ENCODE assay signal across 8 cellular contexts in the genomic region with DNA sequence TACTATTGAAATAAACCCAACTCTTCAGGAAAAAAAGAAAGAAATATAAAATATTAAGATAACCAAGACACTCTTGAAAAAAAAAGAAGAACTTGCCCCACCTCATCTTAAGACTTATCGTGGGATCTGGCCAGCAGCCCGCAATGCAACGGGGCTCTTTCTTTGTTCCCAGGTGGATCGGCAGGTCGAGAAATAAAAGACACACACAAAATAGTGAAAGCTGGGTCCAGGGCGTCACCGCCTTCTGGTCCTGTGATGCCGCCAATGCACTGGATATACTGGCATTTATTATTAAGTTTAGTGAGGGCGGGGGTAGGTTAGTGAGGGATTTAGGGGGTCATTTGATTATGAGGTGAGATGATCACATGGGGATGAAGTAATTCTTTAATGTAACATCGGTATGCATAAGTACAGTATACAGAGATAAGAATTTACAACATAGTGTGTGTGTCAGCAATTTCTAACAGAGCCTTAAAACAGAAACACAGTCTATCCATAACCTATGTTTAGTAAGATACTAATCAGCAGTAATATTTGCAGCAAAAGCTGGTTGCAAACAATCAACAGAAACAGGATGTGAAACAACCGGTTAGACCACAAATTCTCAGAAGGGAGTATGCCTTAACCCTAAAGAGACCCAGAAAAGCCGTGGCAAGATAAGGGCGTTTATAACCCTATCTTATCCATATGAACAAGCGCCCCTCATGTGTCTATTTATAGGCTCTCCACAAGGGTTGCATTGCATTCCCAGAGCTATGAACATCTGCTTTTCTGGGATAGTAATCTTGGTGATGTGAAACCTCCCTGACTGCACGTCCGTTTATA. TPM values are rescaled to one million over a fixed set of nuclear protein-coding genes. Genes with fewer than 3 reads are reported as not detected.
DNase-seq lines count a peak whose midpoint lies in the region; ATAC-seq and TF ChIP-seq lines count a peak whose summit lies in the region.
"Not testable (repeated sequence)": the region's sequence is repeated elsewhere in the genome, so short reads cannot be mapped to it uniquely, and the experiment has no call there.

No MANE protein-coding gene starts in this region.

- peaks cover 72% of the 10 kb centered on the region for H3K4me1 Mint-ChIP-seq in activated CD4-positive, alpha-beta memory T cell treated with anti-CD3 and anti-CD28 coated beads for 36 hours (ENCODE audit: low read depth)
- H3K4me1 Mint-ChIP-seq in memory B cell = peaks cover 23% of the 10 kb centered on the region
- peaks cover 68% of the 10 kb centered on the region for H3K4me1 Mint-ChIP-seq in stimulated activated naive CD8-positive, alpha-beta T cell treated with anti-CD3 and anti-CD28 coated beads, Interleukin-15, amount 100 ng/mL, for 72 hours

- POLR2A ChIA-PET in PC-9 (lab: Charles Lee; ENCODE audit: unreplicated experiment) = not testable (repeated sequence)
- POLR2A ChIA-PET in activated CD4-positive, alpha-beta memory T cell treated with anti-CD3 and anti-CD28 coated beads for 36 hours (lab: Charles Lee) = interaction anchor here (0.6 to 1.5 kb wide), 4 partner anchors 9 to 136 kb away, joined by 3 to 4 read pairs (median 4); no protein-coding TSS in a partner anchor

- H3K9me2 ChIP-seq in PC-9 (ENCODE audit: insufficient read depth) = not testable (repeated sequence)

- not testable (repeated sequence) for H3K9me3 Mint-ChIP-seq in activated CD4-positive, alpha-beta memory T cell treated with anti-CD3 and anti-CD28 coated beads for 36 hours; memory B cell; stimulated activated naive CD8-positive, alpha-beta T cell treated with anti-CD3 and anti-CD28 coated beads, Interleukin-15, amount 100 ng/mL, for 72 hours

- peak overlapping the region; percentile 78 for H3K4me3 Mint-ChIP-seq in activated CD4-positive, alpha-beta memory T cell treated with anti-CD3 and anti-CD28 coated beads for 36 hours
- H3K4me3 Mint-ChIP-seq in memory B cell = peak overlapping the region; percentile 86
- peak overlapping the region; percentile 80 to 90 for H3K4me3 Mint-ChIP-seq in stimulated activated naive CD8-positive, alpha-beta T cell treated with anti-CD3 and anti-CD28 coated beads, Interleukin-15, amount 100 ng/mL, for 72 hours

- H3K9me3 ChIP-seq in PC-9 (ENCODE audit: insufficient read depth, low read depth); breast epithelium: not testable (repeated sequence)

- CTCF ChIA-PET in PC-9 (lab: Charles Lee) = not testable (repeated sequence)
- CTCF ChIA-PET in activated CD4-positive, alpha-beta memory T cell treated with anti-CD3 and anti-CD28 coated beads for 36 hours (lab: Charles Lee) = interaction anchor here (0.6 to 0.8 kb wide), 2 partner anchors 20 to 50 kb away, joined by 3 to 4 read pairs; no protein-coding TSS in a partner anchor

- peaks cover 11% of the 10 kb centered on the region for H3F3A ChIP-seq in PC-9 (ENCODE audit: insufficient read depth, low read depth)

- not testable (repeated sequence) for H4K20me1 ChIP-seq in PC-9 (ENCODE audit: insufficient read depth)

- peak overlapping the region; percentile 62 for H3K4me2 ChIP-seq in PC-9

- not testable (repeated sequence) for TF ChIP-seq CTCF in LNCaP clone FGC (IDR thresholded peaks at IDR 0.05; ENCODE audit: control insufficient read depth, extremely low read depth, insufficient read depth); PC-9 (conservative IDR thresholded peaks at IDR 0.05); breast epithelium (IDR thresholded peaks at IDR 0.05)

- intact Hi-C loops in PC-9 (cut with micrococcal nuclease; ENCODE audit: unreplicated experiment); breast epithelium (cut with DNase I; ENCODE audit: low total_unique reads): not testable (repeated sequence)
- intact Hi-C loops in activated CD4-positive, alpha-beta memory T cell treated with anti-CD3 and anti-CD28 coated beads for 36 hours (cut with micrococcal nuclease) = loop anchor here (1.0 to 5.0 kb wide), 2 partner anchors 20 to 47 kb away; no protein-coding TSS in a partner anchor

- DNase-seq in CMK (ENCODE audit: low read depth) (peak; percentile 82), LNCaP clone FGC (ENCODE audit: low read depth) (peak; percentile 81), PC-9 (peak in 1 of 2 experiments; percentile 76), memory B cell (ENCODE audit: low spot score in 2 of 2) (peak; percentile 41 to 47)
- not testable (repeated sequence) for DNase-seq in activated CD4-positive, alpha-beta memory T cell treated with anti-CD3 and anti-CD28 coated beads for 36 hours; breast epithelium (ENCODE audit: low spot score in 2 of 2); stimulated activated naive CD8-positive, alpha-beta T cell treated with anti-CD3 and anti-CD28 coated beads, Interleukin-15, amount 100 ng/mL, for 72 hours

- not testable (repeated sequence) for H3K36me3 ChIP-seq in PC-9 (ENCODE audit: low read depth); breast epithelium

- H2AFZ ChIP-seq in PC-9 = not testable (repeated sequence)

- BruUV-seq in PC-9 (replicated peaks; lab: Mats Ljungman, UMichigan) = not testable (repeated sequence)

- H3K27ac ChIP-seq in PC-9 = peak overlapping the region; percentile 45
- not testable (repeated sequence) for H3K27ac ChIP-seq in breast epithelium

- not testable (repeated sequence) for H3K27me3 Mint-ChIP-seq in activated CD4-positive, alpha-beta memory T cell treated with anti-CD3 and anti-CD28 coated beads for 36 hours; memory B cell; stimulated activated naive CD8-positive, alpha-beta T cell treated with anti-CD3 and anti-CD28 coated beads, Interleukin-15, amount 100 ng/mL, for 72 hours

- not testable (repeated sequence) for H3K27me3 ChIP-seq in PC-9 (ENCODE audit: insufficient read depth, low read depth); breast epithelium

- H3K27ac Mint-ChIP-seq in activated CD4-positive, alpha-beta memory T cell treated with anti-CD3 and anti-CD28 coated beads for 36 hours = peak overlapping the region; percentile 30
- not testable (repeated sequence) for H3K27ac Mint-ChIP-seq in memory B cell
- H3K27ac Mint-ChIP-seq in stimulated activated naive CD8-positive, alpha-beta T cell treated with anti-CD3 and anti-CD28 coated beads, Interleukin-15, amount 100 ng/mL, for 72 hours = peak overlapping the region; percentile 72 to 75

- H3K36me3 Mint-ChIP-seq in activated CD4-positive, alpha-beta memory T cell treated with anti-CD3 and anti-CD28 coated beads for 36 hours; memory B cell: not testable (repeated sequence)

- peak overlapping the region; percentile 41 for H3K4me3 ChIP-seq in LNCaP clone FGC (ENCODE audit: low read depth, low read length)
- not testable (repeated sequence) for H3K4me3 ChIP-seq in PC-9
- H3K4me3 ChIP-seq in breast epithelium = peak overlapping the region in 2 of 3 donors; percentile 24 to 25

- not testable (repeated sequence) for TF ChIP-seq POLR2A in breast epithelium (IDR thresholded peaks at IDR 0.05)

- H3K79me2 ChIP-seq in PC-9 (ENCODE audit: low read depth) = not testable (repeated sequence)

- H3K4me1 ChIP-seq in PC-9 (replicated peaks; ENCODE audit: insufficient read depth) = peaks cover 21% of the 10 kb centered on the region
- H3K4me1 ChIP-seq in breast epithelium = not testable (repeated sequence)

- ATAC-seq in GM21529 (IDR thresholded peaks at IDR 0.05; ENCODE audit: unreplicated experiment) (peak; percentile 61), memory B cell (ENCODE audit: low read depth) (peak; percentile 82)
- ATAC-seq in stimulated activated naive CD8-positive, alpha-beta T cell treated with anti-CD3 and anti-CD28 coated beads, Interleukin-15, amount 100 ng/mL, for 72 hours = not testable (repeated sequence)

RNA-seq across cellular contexts. Expression of gene TMEM116, which starts 18.5 kb away (rescaled TPM):
- total RNA-seq in PC-9 (2021) (21.9 and 23.4 TPM in 2 replicates), breast epithelium (10 to 100 TPM; 19.0 to 46.4 (median 29.8) TPM)
- total RNA-seq in activated CD4-positive, alpha-beta memory T cell treated with anti-CD3 and anti-CD28 coated beads for 36 hours = 10 to 100 TPM; 14.0 to 17.1 TPM

RNA-seq across cellular contexts. Expression of gene ERP29, which starts 18.8 kb away (rescaled TPM):
- 131 and 154 TPM in 2 replicates for total RNA-seq in PC-9 (2021)
- 100 to 1,000 TPM; 102 to 104 TPM for total RNA-seq in activated CD4-positive, alpha-beta memory T cell treated with anti-CD3 and anti-CD28 coated beads for 36 hours
- total RNA-seq in breast epithelium = 10 to 100 TPM; 40.3 to 52.8 (median 41.0) TPM
